Comparison of ENCODE assay signal across 8 cellular contexts in genomic region chr4:74038161-74039064, GRCh38. TPM values are rescaled to one million over a fixed set of nuclear protein-coding genes. Genes with fewer than 3 reads are reported as not detected.
DNase-seq lines count a peak whose midpoint lies in the region; ATAC-seq and TF ChIP-seq lines count a peak whose summit lies in the region.

TSS of gene CXCL3 (minus strand) at chr4:74038689. CDS start at chr4:74038611, 78 bp downstream.

- intact Hi-C loops in activated T-helper 1 cell treated with anti-CD3 and anti-CD28 coated beads, Interleukin-12 subunit alpha, Interleukin-12 subunit beta, Interleukin-2, Interleukin-4 antibody, amounts not matched to agents 30 ng/mL and 10 ng/mL and 1 ng/mL, durations not matched to agents 14 hours and 24 hours and 36 hours (cut with micrococcal nuclease) = no loop called here

- ATAC-seq in GM21529 (IDR thresholded peaks at IDR 0.05; ENCODE audit: unreplicated experiment) = peak; percentile 49

- TF ChIP-seq CTCF in nephron (IDR thresholded peaks at IDR 0.05; ENCODE audit: unreplicated experiment in 3 of 3) = peak; percentile 27 to 51 (median 33)

- no peaks in the 10 kb centered on the region for H3K36me3 Mint-ChIP-seq in activated T-helper 1 cell treated with anti-CD3 and anti-CD28 coated beads, Interleukin-12 subunit alpha, Interleukin-12 subunit beta, Interleukin-2, Interleukin-4 antibody, amounts not matched to agents 30 ng/mL and 10 ng/mL and 1 ng/mL, durations not matched to agents 14 hours and 24 hours and 36 hours (ENCODE audit: low read depth)
- no peaks in the 10 kb centered on the region for H3K36me3 Mint-ChIP-seq in nephron (ENCODE audit: low read depth)

- DNase-seq in NCI-H1417 (lab: John Stamatoyannopoulos, UW) = peak; percentile 43 to 63 (median 51)
- DNase-seq in NCI-H1417 treated with DMSO at 0.1 percent for 48 hours (lab: John Stamatoyannopoulos, UW) = no peak
- DNase-seq in LoVo (ENCODE audit: low spot score) = peak; percentile 84
- DNase-seq in activated T-helper 1 cell treated with anti-CD3 and anti-CD28 coated beads, Interleukin-12 subunit alpha, Interleukin-12 subunit beta, Interleukin-2, Interleukin-4 antibody, amounts not matched to agents 30 ng/mL and 10 ng/mL and 1 ng/mL, durations not matched to agents 14 hours and 24 hours and 36 hours (ENCODE audit: low spot score) = no peak
- DNase-seq in germinal center (ENCODE audit: low spot score) = peak; percentile 4
- no peak for DNase-seq in central memory CD4-positive, alpha-beta T cell

- H3K27me3 Mint-ChIP-seq in activated T-helper 1 cell treated with anti-CD3 and anti-CD28 coated beads, Interleukin-12 subunit alpha, Interleukin-12 subunit beta, Interleukin-2, Interleukin-4 antibody, amounts not matched to agents 30 ng/mL and 10 ng/mL and 1 ng/mL, durations not matched to agents 14 hours and 24 hours and 36 hours (ENCODE audit: insufficient read depth) = peaks cover 42% of the 10 kb centered on the region
- H3K27me3 Mint-ChIP-seq in nephron (ENCODE audit: low read depth) = peaks cover 80% of the 10 kb centered on the region

- no peaks in the 10 kb centered on the region for H3K9me3 Mint-ChIP-seq in activated T-helper 1 cell treated with anti-CD3 and anti-CD28 coated beads, Interleukin-12 subunit alpha, Interleukin-12 subunit beta, Interleukin-2, Interleukin-4 antibody, amounts not matched to agents 30 ng/mL and 10 ng/mL and 1 ng/mL, durations not matched to agents 14 hours and 24 hours and 36 hours
- H3K9me3 Mint-ChIP-seq in nephron = no peaks in the 10 kb centered on the region

- peaks cover 14% of the 10 kb centered on the region for H3K4me1 Mint-ChIP-seq in activated T-helper 1 cell treated with anti-CD3 and anti-CD28 coated beads, Interleukin-12 subunit alpha, Interleukin-12 subunit beta, Interleukin-2, Interleukin-4 antibody, amounts not matched to agents 30 ng/mL and 10 ng/mL and 1 ng/mL, durations not matched to agents 14 hours and 24 hours and 36 hours (ENCODE audit: low read depth)
- peaks cover 10% of the 10 kb centered on the region for H3K4me1 Mint-ChIP-seq in nephron

- peak within 1 kb of the TSS; percentile 84 for H3K4me3 Mint-ChIP-seq in activated T-helper 1 cell treated with anti-CD3 and anti-CD28 coated beads, Interleukin-12 subunit alpha, Interleukin-12 subunit beta, Interleukin-2, Interleukin-4 antibody, amounts not matched to agents 30 ng/mL and 10 ng/mL and 1 ng/mL, durations not matched to agents 14 hours and 24 hours and 36 hours
- peak within 1 kb of the TSS; percentile 82 to 91 (median 89) for H3K4me3 Mint-ChIP-seq in nephron

- H3K27ac Mint-ChIP-seq in activated T-helper 1 cell treated with anti-CD3 and anti-CD28 coated beads, Interleukin-12 subunit alpha, Interleukin-12 subunit beta, Interleukin-2, Interleukin-4 antibody, amounts not matched to agents 30 ng/mL and 10 ng/mL and 1 ng/mL, durations not matched to agents 14 hours and 24 hours and 36 hours = no peak within 1 kb of the TSS
- peak within 1 kb of the TSS in 1 of 3 experiments; percentile 55 for H3K27ac Mint-ChIP-seq in nephron

RNA-seq across cellular contexts. Expression of gene CXCL3, which starts in this region (rescaled TPM):
- 0.18 TPM in 1 of 2 replicates, not detected in the other for total RNA-seq in activated T-helper 1 cell treated with anti-CD3 and anti-CD28 coated beads, Interleukin-12 subunit alpha, Interleukin-12 subunit beta, Interleukin-2, Interleukin-4 antibody, amounts not matched to agents 30 ng/mL and 10 ng/mL and 1 ng/mL, durations not matched to agents 14 hours and 24 hours and 36 hours

Comparison
In these comparisons a context has a peak if more than half of its experiments do, and no peak if none do; other contexts are left out.
1. DNase-seq: peak in NCI-H1417 (3 of 3), LoVo (single experiment) and germinal center (single experiment); none in NCI-H1417 treated with DMSO at 0.1 percent for 48 hours (single experiment), activated T-helper 1 cell treated with anti-CD3 and anti-CD28 coated beads, Interleukin-12 subunit alpha, Interleukin-12 subunit beta, Interleukin-2, Interleukin-4 antibody, amounts not matched to agents 30 ng/mL and 10 ng/mL and 1 ng/mL, durations not matched to agents 14 hours and 24 hours and 36 hours (single experiment) and central memory CD4-positive, alpha-beta T cell (single experiment).